8 cellular contexts compared by ENCODE assay signal in genomic region chr14:88823968-88824313, GRCh38. TPM values are rescaled to one million over a fixed set of nuclear protein-coding genes. Genes with fewer than 3 reads are reported as not detected.
DNase-seq lines count a peak whose midpoint lies in the region; ATAC-seq and TF ChIP-seq lines count a peak whose summit lies in the region.

No MANE protein-coding gene starts in this region.

- H3K4me2 ChIP-seq in OCI-LY7 (ENCODE audit: low read length) (peak overlapping the region; percentile 89), fibroblast of lung (ENCODE audit: extremely low read depth, insufficient read depth, low read length) (peak overlapping the region; percentile 96), skeletal muscle satellite cell (ENCODE audit: low read length) (peak overlapping the region; percentile 78)

- peak overlapping the region; percentile 74 for H3K4me3 ChIP-seq in BJ (ENCODE audit: low read depth, low read length)
- peak overlapping the region; percentile 75 for H3K4me3 ChIP-seq in OCI-LY7 (ENCODE audit: low read depth, low read length, poor library complexity, severe bottlenecking)
- peak overlapping the region; percentile 75 to 86 (median 80) for H3K4me3 ChIP-seq in fibroblast of lung (replicated peaks in 1 of 4; ENCODE audit: control extremely low read depth in 1 of 4, insufficient read depth in 1 of 4, low read depth in 3 of 4, low read length in 4 of 4)
- peak overlapping the region; percentile 95 for H3K4me3 ChIP-seq in skeletal muscle satellite cell (ENCODE audit: low read length)

- no peaks in the 10 kb centered on the region for H3K36me3 ChIP-seq in BJ (ENCODE audit: control insufficient read depth, insufficient read depth, low read length)
- no peaks in the 10 kb centered on the region for H3K36me3 ChIP-seq in OCI-LY7 (ENCODE audit: insufficient read depth, low read length)
- no peaks in the 10 kb centered on the region for H3K36me3 ChIP-seq in fibroblast of lung (ENCODE audit: control insufficient read depth, insufficient read depth, low read length)
- no peaks in the 10 kb centered on the region for H3K36me3 ChIP-seq in skeletal muscle satellite cell (ENCODE audit: insufficient read depth, low read length)

- H3K9me2 ChIP-seq in OCI-LY7 (ENCODE audit: insufficient read depth, low read length), result no peaks in the 10 kb centered on the region

- H3K9ac ChIP-seq in fibroblast of lung (ENCODE audit: insufficient read depth, low read length), result peak overlapping the region; percentile 86
- H3K9ac ChIP-seq in skeletal muscle satellite cell (ENCODE audit: low read depth, low read length), result peak overlapping the region; percentile 86

- H3K27me3 ChIP-seq in BJ (ENCODE audit: control insufficient read depth, insufficient read depth, low read length), result peaks cover 2% of the 10 kb centered on the region; the same call in 1 of the 2 replicates
- H3K27me3 ChIP-seq in fibroblast of lung (ENCODE audit: control insufficient read depth, insufficient read depth, low read length), result no peaks in the 10 kb centered on the region
- H3K27me3 ChIP-seq in skeletal muscle satellite cell (ENCODE audit: control insufficient read depth, insufficient read depth, low read length), result peaks cover 2% of the 10 kb centered on the region

- TF ChIP-seq CTCF in BJ (IDR thresholded peaks at IDR 0.05; ENCODE audit: insufficient read depth, low read depth, low read length) (no peak), OCI-LY7 (conservative IDR thresholded peaks at IDR 0.05; ENCODE audit: low read length) (no peak), fibroblast of lung (conservative IDR thresholded peaks at IDR 0.05 in 1 of 2, IDR thresholded peaks at IDR 0.05 in 1 of 2; ENCODE audit: low read depth in 1 of 2, low read length in 2 of 2) (no peak)

- H3K4me1 ChIP-seq in OCI-LY7 (ENCODE audit: insufficient read depth, low read length, poor library complexity, severe bottlenecking) (peaks cover 7% of the 10 kb centered on the region), fibroblast of lung (ENCODE audit: control insufficient read depth, extremely low read depth, insufficient read depth, low read length) (peaks cover 2% of the 10 kb centered on the region), skeletal muscle satellite cell (ENCODE audit: control insufficient read depth, insufficient read depth, low read length) (peaks cover 5% of the 10 kb centered on the region)

- intact Hi-C loops in OCI-LY7 (cut with micrococcal nuclease; ENCODE audit: unreplicated experiment), result loop anchor here (2.0 kb wide), 1 partner anchor 31 kb away; the partner anchor contains the start of gene EML5

- H3K79me2 ChIP-seq in OCI-LY7 (ENCODE audit: insufficient read depth, low read depth, low read length), result no peaks in the 10 kb centered on the region
- H3K79me2 ChIP-seq in fibroblast of lung (ENCODE audit: control insufficient read depth, insufficient read depth, low read length), result peaks cover 14% of the 10 kb centered on the region

- POLR2A ChIA-PET in BJ (lab: Charles Lee), result no interaction called here
- POLR2A ChIA-PET in OCI-LY7 (lab: Charles Lee), result interaction anchor here (0.7 to 2.4 kb wide), 8 partner anchors 10 to 1131 kb away, joined by 3 to 10 read pairs (median 6); partner anchors contain the start of gene TDP1

- H3K27ac ChIP-seq in OCI-LY7 (ENCODE audit: low read depth, low read length, poor library complexity, severe bottlenecking) (no peak overlapping the region), fibroblast of lung (ENCODE audit: insufficient read depth, low read length) (peak overlapping the region; percentile 94)

- CTCF ChIA-PET in BJ (lab: Yijun Ruan, JAX) (interaction anchor here (0.7 to 1.4 kb wide), 3 partner anchors 10 to 156 kb away, joined by 3 to 4 read pairs (median 3); partner anchors contain the start of gene EML5), OCI-LY7 (lab: Charles Lee; ENCODE audit: unreplicated experiment) (interaction anchor here (1.0 kb wide), 1 partner anchor 1507 kb away, joined by 3 read pairs; no protein-coding TSS in a partner anchor)

- H3K9me3 ChIP-seq in OCI-LY7 (ENCODE audit: low read length), result no peaks in the 10 kb centered on the region
- H3K9me3 ChIP-seq in fibroblast of lung (ENCODE audit: control insufficient read depth, insufficient read depth, low read depth, low read length), result no peaks in the 10 kb centered on the region
- H3K9me3 ChIP-seq in skeletal muscle satellite cell (replicated peaks; ENCODE audit: low read length), result no peaks in the 10 kb centered on the region

- H4K20me1 ChIP-seq in OCI-LY7 (ENCODE audit: insufficient read depth, low read length) (no peaks in the 10 kb centered on the region), fibroblast of lung (ENCODE audit: control insufficient read depth, extremely low read depth, insufficient read depth, low read length) (no peaks in the 10 kb centered on the region)

- no TSS peak for BruUV-seq in OCI-LY7 (replicated peaks; lab: Mats Ljungman, UMichigan)

- H2AFZ ChIP-seq in OCI-LY7 (ENCODE audit: low read length) (peak overlapping the region; percentile 94), fibroblast of lung (ENCODE audit: low read length) (peak overlapping the region; percentile 100)

- peak; percentile 6 for ATAC-seq in GM21576 (IDR thresholded peaks at IDR 0.05; ENCODE audit: unreplicated experiment)
- ATAC-seq in left lobe of liver, result no peak

- DNase-seq in BJ (ENCODE audit: low read depth) (no peak), OCI-LY7 (ENCODE audit: low spot score) (no peak), fibroblast of lung (ENCODE audit: low read depth in 2 of 2) (no peak), mesenteric fat pad (ENCODE audit: low spot score) (no peak), NCI-H226 (no peak), left lobe of liver (ENCODE audit: low spot score) (no peak)

RNA-seq across cellular contexts. Expression of gene TTC8, which starts 0.5 kb away (rescaled TPM):
- 43.7 and 66.9 TPM in 2 replicates for polyA plus RNA-seq in BJ (2011; rRNA removed)
- polyA minus RNA-seq in BJ (2011; rRNA and poly(A)+ RNA removed), result 21.3 and 31.9 TPM in 2 replicates
- 2.7 and 3.0 TPM in 2 replicates for total RNA-seq in OCI-LY7 (2014; rRNA removed; shearing (Covaris generic))
- total RNA-seq in OCI-LY7 (2022), result 8.2 and 9.4 TPM in 2 replicates
- total RNA-seq in fibroblast of lung, result 27.5 and 31.2 TPM in 2 replicates
- 44.2 and 49.4 TPM in 2 replicates for polyA plus RNA-seq in fibroblast of lung
- 27.6 and 28.7 TPM in 2 replicates for polyA plus RNA-seq in fibroblast of lung (2012)
- 5.1 and 6.7 TPM in 2 replicates for polyA minus RNA-seq in fibroblast of lung (ENCODE audit: low replicate concordance)
- 19.4 and 27.1 TPM in 2 replicates for total RNA-seq in skeletal muscle satellite cell (2012; rRNA removed)
- 18.9 TPM for total RNA-seq in mesenteric fat pad
- 9.0 TPM for total RNA-seq in left lobe of liver

RNA-seq across cellular contexts. Expression of gene EML5, which starts 31.2 kb away (rescaled TPM):
- polyA plus RNA-seq in BJ (2011; rRNA removed), result 1.2 and 2.6 TPM in 2 replicates
- 5.2 and 5.7 TPM in 2 replicates for polyA minus RNA-seq in BJ (2011; rRNA and poly(A)+ RNA removed)
- total RNA-seq in OCI-LY7 (2014; rRNA removed; shearing (Covaris generic)), result 1.8 and 2.1 TPM in 2 replicates
- 5.2 and 5.6 TPM in 2 replicates for total RNA-seq in OCI-LY7 (2022)
- total RNA-seq in fibroblast of lung, result 0.66 and 0.77 TPM in 2 replicates
- polyA plus RNA-seq in fibroblast of lung, result 0.10 and 0.43 TPM in 2 replicates
- 0.14 and 0.55 TPM in 2 replicates for polyA plus RNA-seq in fibroblast of lung (2012)
- not detected in 2 replicates for polyA minus RNA-seq in fibroblast of lung (ENCODE audit: low replicate concordance)
- total RNA-seq in skeletal muscle satellite cell (2012; rRNA removed), result under 0.01 TPM in 1 of 2 replicates, not detected in the other
- 0.13 TPM for total RNA-seq in mesenteric fat pad
- total RNA-seq in left lobe of liver, result 0.13 TPM
